ENCODE assay signal across 8 cellular contexts in genomic region chr4:139633661-139634060, GRCh38. TPM values are rescaled to one million over a fixed set of nuclear protein-coding genes. Genes with fewer than 3 reads are reported as not detected.
DNase-seq lines count a peak whose midpoint lies in the region; ATAC-seq, FAIRE-seq and TF ChIP-seq lines count a peak whose summit lies in the region.

No MANE protein-coding gene starts in this region.

- H3K27ac ChIP-seq in HEK293 (ENCODE audit: extremely low read depth, low read depth, low read length) (no peak overlapping the region), SK-N-SH (ENCODE audit: low read depth in 2 of 2, low read length in 1 of 2) (no peak overlapping the region), left ventricle myocardium inferior (replicated peaks) (peak overlapping the region; percentile 63), sigmoid colon (peak overlapping the region in 3 of 4 donors; percentile 39 to 71 (median 59))

- no peak for TF ChIP-seq EP300 in SK-N-SH (IDR thresholded peaks at IDR 0.05; ENCODE audit: borderline replicate concordance in 1 of 2, low read depth in 1 of 2, low read length in 1 of 2)
- no peak for TF ChIP-seq EP300 in sigmoid colon (IDR thresholded peaks at IDR 0.05)

- no peak overlapping the region for H3K4me3 ChIP-seq in HEK293 (ENCODE audit: low read depth, low read length)
- no peak overlapping the region for H3K4me3 ChIP-seq in SK-N-SH (ENCODE audit: low read depth in 2 of 2, low read length in 1 of 2)
- H3K4me3 ChIP-seq in left ventricle myocardium inferior: peak overlapping the region; percentile 60
- peak overlapping the region in 3 of 4 donors; percentile 17 to 37 (median 35) for H3K4me3 ChIP-seq in sigmoid colon

- no peak for DNase-seq in SK-N-SH
- DNase-seq in left ventricle myocardium inferior: peak; percentile 21
- no peak for DNase-seq in sigmoid colon
- no peak for DNase-seq in GM12891 (ENCODE audit: insufficient read length, low spot score)
- no peak for DNase-seq in activated CD8-positive, alpha-beta memory T cell treated with anti-CD3 and anti-CD28 coated beads, Interleukin-2, amount 50 U/mL, for 48 hours

- no peaks in the 10 kb centered on the region for H4K20me1 ChIP-seq in SK-N-SH (ENCODE audit: insufficient read depth)

- FAIRE-seq in GM12891 (lab: Jason Lieb, UNC): no peak

- no peaks in the 10 kb centered on the region for H3K9me2 ChIP-seq in SK-N-SH

- no peaks in the 10 kb centered on the region; the same call in 1 of the 2 replicates for H3K27me3 ChIP-seq in SK-N-SH (ENCODE audit: insufficient read depth)
- H3K27me3 ChIP-seq in left ventricle myocardium inferior (ENCODE audit: low read depth): no peaks in the 10 kb centered on the region
- no peaks in the 10 kb centered on the region for H3K27me3 ChIP-seq in sigmoid colon

- no peaks in the 10 kb centered on the region for H3F3A ChIP-seq in SK-N-SH (replicated peaks; ENCODE audit: insufficient read depth)

- no peak overlapping the region for H3K4me2 ChIP-seq in SK-N-SH

- WGBS in SK-N-SH (ENCODE audit: low lambda C conversion rate): 73% methylated on average over 11 of the region's 11 CpGs
- WGBS in sigmoid colon, 2 donors: 51 to 62% methylated on average over 11 of the region's 11 CpGs

- POLR2A ChIA-PET in HEK293 (lab: Yijun Ruan, JAX) (no interaction called here), SK-N-SH (lab: Yijun Ruan, JAX) (no interaction called here)

- peak; percentile 57 for TF ChIP-seq RAD21 in SK-N-SH (IDR thresholded peaks at IDR 0.05; ENCODE audit: low read length)

- TF ChIP-seq POLR2A in sigmoid colon (IDR thresholded peaks at IDR 0.05) (no peak), GM12891 (IDR thresholded peaks at IDR 0.05; ENCODE audit: low read depth, low read length) (no peak)

- intact Hi-C loops in left ventricle myocardium inferior (cut with micrococcal nuclease): no loop called here
- intact Hi-C loops in sigmoid colon (cut with DNase I): loop anchor here (1.0 to 5.0 kb wide), 2 partner anchors 136 to 216 kb away; no protein-coding TSS in a partner anchor

- no peak overlapping the region for H3K9ac ChIP-seq in SK-N-SH

- no peaks in the 10 kb centered on the region for H3K4me1 ChIP-seq in HEK293 (ENCODE audit: control insufficient read depth, insufficient read depth, low read length)
- no peaks in the 10 kb centered on the region for H3K4me1 ChIP-seq in SK-N-SH (ENCODE audit: control insufficient read depth in 1 of 2, insufficient read depth in 2 of 2, low read depth in 1 of 2, low read length in 1 of 2)
- peaks cover 9% of the 10 kb centered on the region for H3K4me1 ChIP-seq in left ventricle myocardium inferior
- H3K4me1 ChIP-seq in sigmoid colon: no peaks in the 10 kb centered on the region

- H2AFZ ChIP-seq in SK-N-SH (ENCODE audit: low read depth): no peak overlapping the region

- TF ChIP-seq CTCF in HEK293 (tag by site-specific recombination; IDR thresholded peaks at IDR 0.05) (peak; percentile 30; the same call in 1 of the 2 replicates), SK-N-SH (IDR thresholded peaks at IDR 0.05) (peak; percentile 42), left ventricle myocardium inferior (IDR thresholded peaks at IDR 0.05; ENCODE audit: borderline replicate concordance) (peak; percentile 72), sigmoid colon (IDR thresholded peaks at IDR 0.05) (peak; percentile 38 to 63 (median 52))

- H3K79me2 ChIP-seq in SK-N-SH (ENCODE audit: insufficient read depth): no peaks in the 10 kb centered on the region

- no peaks in the 10 kb centered on the region for H3K9me3 ChIP-seq in HEK293 (ENCODE audit: control insufficient read depth, insufficient read depth, low read depth, low read length)
- H3K9me3 ChIP-seq in SK-N-SH: no peaks in the 10 kb centered on the region; the same call in 1 of the 2 replicates
- H3K9me3 ChIP-seq in left ventricle myocardium inferior (replicated peaks): peaks cover 13% of the 10 kb centered on the region
- peaks cover 0 to 1% (median under 1%) of the 10 kb centered on the region in 4 donors for H3K9me3 ChIP-seq in sigmoid colon

- ATAC-seq in HG02610 (IDR thresholded peaks at IDR 0.05; ENCODE audit: unreplicated experiment) (no peak), HG03342 (IDR thresholded peaks at IDR 0.05; ENCODE audit: unreplicated experiment) (no peak)

- H3K36me3 ChIP-seq in HEK293 (ENCODE audit: control insufficient read depth in 2 of 2, insufficient read depth in 1 of 2, low read length in 2 of 2): no peaks in the 10 kb centered on the region
- H3K36me3 ChIP-seq in SK-N-SH (replicated peaks in 1 of 2; ENCODE audit: control insufficient read depth in 1 of 2, insufficient read depth in 2 of 2, low read length in 1 of 2): no peaks in the 10 kb centered on the region
- H3K36me3 ChIP-seq in left ventricle myocardium inferior: no peaks in the 10 kb centered on the region
- H3K36me3 ChIP-seq in sigmoid colon: no peaks in the 10 kb centered on the region

- CTCF ChIA-PET in HEK293 (lab: Yijun Ruan, JAX) (interaction anchor here (0.6 to 4.0 kb wide), 11 partner anchors 8 to 533 kb away, joined by 3 to 28 read pairs (median 5); no protein-coding TSS in a partner anchor), SK-N-SH (lab: Yijun Ruan, JAX) (interaction anchor here (0.7 to 2.4 kb wide), 4 partner anchors 17 to 120 kb away, joined by 3 to 11 read pairs (median 4); no protein-coding TSS in a partner anchor)

TF ChIP-seq in HEK293, 187 proteins besides CTCF, POLR2A, EP300 and RAD21:
- TF ChIP-seq ZNF654 (tag by site-specific recombination; IDR thresholded peaks at IDR 0.05; ENCODE audit: low read depth) (peak; percentile 83), ZNF2 (tag by site-specific recombination; IDR thresholded peaks at IDR 0.05) (0 out of 2 replicates have a peak, but pooled peaks have one; percentile 34), ZNF394 (tag by site-specific recombination; IDR thresholded peaks at IDR 0.05; ENCODE audit: borderline replicate concordance) (no peak)

TF ChIP-seq in SK-N-SH, 30 proteins besides CTCF, POLR2A, EP300 and RAD21:
- TF ChIP-seq FOXM1 (IDR thresholded peaks at IDR 0.05; ENCODE audit: low read depth) (no peak), TEAD4 (IDR thresholded peaks at IDR 0.05; ENCODE audit: borderline replicate concordance, insufficient read depth) (no peak), EZH2phosphoT487 (IDR thresholded peaks at IDR 0.05; ENCODE audit: borderline replicate concordance, low read depth) (no peak), SMC3 (IDR thresholded peaks at IDR 0.05; ENCODE audit: low read depth, low read length) (peak; percentile 21)
TF ChIP-seq in SK-N-SH: peak in this region for 1.

TF ChIP-seq in GM12891, 5 proteins besides CTCF, POLR2A, EP300 and RAD21:
- TF ChIP-seq PAX5 (IDR thresholded peaks at IDR 0.05; ENCODE audit: insufficient read depth, low read length, severe bottlenecking): no peak
- no peak for TF ChIP-seq POU2F2 (IDR thresholded peaks at IDR 0.05; ENCODE audit: low read depth, low read length)
- TF ChIP-seq SPI1 (IDR thresholded peaks at IDR 0.05; ENCODE audit: low read depth, low read length): no peak
- TF ChIP-seq POLR2AphosphoS5 (IDR thresholded peaks at IDR 0.05; ENCODE audit: low read depth, low read length): no peak
- TF ChIP-seq TAF1 (IDR thresholded peaks at IDR 0.05; ENCODE audit: low read depth, low read length): no peak

RNA-seq across cellular contexts. Expression of gene MGST2, which starts 32.0 kb away (rescaled TPM):
- 26.5 and 32.1 TPM in 2 replicates for polyA plus RNA-seq in SK-N-SH (2012; rRNA removed)
- 33.4 and 43.3 TPM in 2 replicates for polyA plus RNA-seq in SK-N-SH (2012; cell fraction: cytosol; rRNA removed)
- polyA plus RNA-seq in SK-N-SH (2012; cell fraction: nucleus; rRNA removed): 10.8 and 15.8 TPM in 2 replicates
- 134 TPM for total RNA-seq in left ventricle myocardium inferior
- total RNA-seq in sigmoid colon: 10 to 100 TPM; 30.8 to 48.2 (median 42.3) TPM
- 100 to 1,000 TPM in 1 of 3 donors, 10 to 100 TPM in 2; 70.9 to 143 (median 84.8) TPM for polyA plus RNA-seq in sigmoid colon
- 33.4 TPM for polyA plus RNA-seq in GM12891 (2012; ENCODE audit: low read depth, missing spikeins)

Comparison
In these comparisons a context has a peak if more than half of its experiments do, and no peak if none do; other contexts are left out.
1. H3K27ac ChIP-seq: peak in left ventricle myocardium inferior (single experiment) and sigmoid colon (3 of 4); none in HEK293 (single experiment) and SK-N-SH (0 of 2).
2. H3K4me3 ChIP-seq: peak in left ventricle myocardium inferior (single experiment) and sigmoid colon (3 of 4); none in HEK293 (single experiment) and SK-N-SH (0 of 2).
3. Of the 4 proteins assayed by ChIP-seq in both HEK293 and SK-N-SH: peak only in HEK293: none; only in SK-N-SH: none; in both: CTCF; in neither: 3.
4. Peak in every context shown above with its lines, with median percentiles within 50 percentile points of each other: CTCF ChIP-seq.